In the genomic region with DNA sequence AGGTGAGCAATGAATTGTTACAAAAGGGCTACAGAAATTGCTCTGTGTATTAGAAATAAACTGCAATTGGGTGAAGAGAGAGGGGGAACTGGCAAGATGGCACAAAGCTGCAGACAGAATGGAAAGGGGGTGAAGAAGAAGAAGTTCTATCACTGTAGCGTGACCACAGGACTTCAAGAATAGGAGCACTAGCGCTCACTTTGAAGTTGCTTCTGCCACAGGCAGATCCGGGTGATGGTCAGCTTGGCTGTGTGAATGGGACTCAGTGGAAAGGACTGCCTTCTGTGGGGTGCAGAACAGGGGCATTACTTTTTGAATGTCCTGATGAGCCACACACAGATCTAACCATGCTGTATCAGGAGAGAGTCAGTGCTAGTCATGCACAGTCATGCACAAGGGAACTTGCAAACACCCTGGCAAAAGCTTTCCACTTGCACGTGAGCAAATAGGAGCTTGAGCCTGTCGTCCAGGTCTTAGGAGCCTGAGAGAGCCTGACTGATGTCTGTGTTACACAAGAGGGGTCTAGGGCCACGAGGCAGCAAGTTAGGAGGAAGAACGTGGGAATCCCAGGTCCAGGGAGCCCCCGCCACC, we compare ENCODE assay signal across 2 cellular contexts.
TF ChIP-seq lines count a peak whose summit lies in the region.

No MANE protein-coding gene starts in this region.

TF ChIP-seq in K562, 482 proteins besides CTCF, POLR2A, EP300 and RAD21 (continues in another document):
- TF ChIP-seq NEUROD1 (IDR thresholded peaks at IDR 0.05; ENCODE audit: borderline replicate concordance, low read depth, low read length, partially characterized antibody), result no peak
- TF ChIP-seq ETV1 (tag; conservative IDR thresholded peaks at IDR 0.05; ENCODE audit: low read depth), result peak; percentile 10; the same call in 1 of the 2 replicates
- TF ChIP-seq ZNF436 (CRISPR knock-in tag; IDR thresholded peaks at IDR 0.05), result 0 out of 2 replicates have a peak, but pooled peaks have one; percentile 25
- TF ChIP-seq ZNF507 (tag; conservative IDR thresholded peaks at IDR 0.05), result no peak
- TF ChIP-seq ZNF551 (CRISPR knock-in tag; IDR thresholded peaks at IDR 0.05), result no peak
- no peak for TF ChIP-seq HMG20B (CRISPR knock-in tag; IDR thresholded peaks at IDR 0.05)
- TF ChIP-seq NFRKB (IDR thresholded peaks at IDR 0.05; ENCODE audit: low read depth), result no peak
- no peak for TF ChIP-seq ZNF586 (CRISPR knock-in tag; conservative IDR thresholded peaks at IDR 0.05)
- TF ChIP-seq KDM4B (IDR thresholded peaks at IDR 0.05; ENCODE audit: borderline replicate concordance in 2 of 2, low read depth in 1 of 2), result no peak
- TF ChIP-seq RNF2 (IDR thresholded peaks at IDR 0.05), result no peak
- peak; percentile 92 for TF ChIP-seq BHLHE40 (IDR thresholded peaks at IDR 0.05; ENCODE audit: low read length)
- 0 out of 2 replicates have a peak, but pooled peaks have one; percentile 1 for TF ChIP-seq ARID2 (IDR thresholded peaks at IDR 0.05)
- TF ChIP-seq, protein P1, sequence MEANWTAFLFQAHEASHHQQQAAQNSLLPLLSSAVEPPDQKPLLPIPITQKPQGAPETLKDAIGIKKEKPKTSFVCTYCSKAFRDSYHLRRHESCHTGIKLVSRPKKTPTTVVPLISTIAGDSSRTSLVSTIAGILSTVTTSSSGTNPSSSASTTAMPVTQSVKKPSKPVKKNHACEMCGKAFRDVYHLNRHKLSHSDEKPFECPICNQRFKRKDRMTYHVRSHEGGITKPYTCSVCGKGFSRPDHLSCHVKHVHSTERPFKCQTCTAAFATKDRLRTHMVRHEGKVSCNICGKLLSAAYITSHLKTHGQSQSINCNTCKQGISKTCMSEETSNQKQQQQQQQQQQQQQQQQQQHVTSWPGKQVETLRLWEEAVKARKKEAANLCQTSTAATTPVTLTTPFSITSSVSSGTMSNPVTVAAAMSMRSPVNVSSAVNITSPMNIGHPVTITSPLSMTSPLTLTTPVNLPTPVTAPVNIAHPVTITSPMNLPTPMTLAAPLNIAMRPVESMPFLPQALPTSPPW (CRISPR knock-in tag; IDR thresholded peaks at IDR 0.05), result no peak
- no peak for TF ChIP-seq ZNF143 (CRISPR knock-in tag; IDR thresholded peaks at IDR 0.05)
- TF ChIP-seq ZNF263 (CRISPR knock-in tag; IDR thresholded peaks at IDR 0.05; ENCODE audit: borderline replicate concordance), result no peak
- TF ChIP-seq CREB1 (IDR thresholded peaks at IDR 0.05), result no peak
- TF ChIP-seq CREB1 (CRISPR knock-in tag; IDR thresholded peaks at IDR 0.05), result peak; percentile 3; the same call in 1 of the 2 replicates
- TF ChIP-seq ZNF12 (CRISPR knock-in tag; IDR thresholded peaks at IDR 0.05), result 0 out of 2 replicates have a peak, but pooled peaks have one; percentile 32
- TF ChIP-seq, protein P2, sequence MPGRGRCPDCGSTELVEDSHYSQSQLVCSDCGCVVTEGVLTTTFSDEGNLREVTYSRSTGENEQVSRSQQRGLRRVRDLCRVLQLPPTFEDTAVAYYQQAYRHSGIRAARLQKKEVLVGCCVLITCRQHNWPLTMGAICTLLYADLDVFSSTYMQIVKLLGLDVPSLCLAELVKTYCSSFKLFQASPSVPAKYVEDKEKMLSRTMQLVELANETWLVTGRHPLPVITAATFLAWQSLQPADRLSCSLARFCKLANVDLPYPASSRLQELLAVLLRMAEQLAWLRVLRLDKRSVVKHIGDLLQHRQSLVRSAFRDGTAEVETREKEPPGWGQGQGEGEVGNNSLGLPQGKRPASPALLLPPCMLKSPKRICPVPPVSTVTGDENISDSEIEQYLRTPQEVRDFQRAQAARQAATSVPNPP (IDR thresholded peaks at IDR 0.05; ENCODE audit: borderline replicate concordance, insufficient read depth, insufficient read length), result no peak
- TF ChIP-seq TRIM24 (IDR thresholded peaks at IDR 0.05), result no peak
- TF ChIP-seq NFE2 (IDR thresholded peaks at IDR 0.05; ENCODE audit: low read depth), result peak; percentile 80
- TF ChIP-seq JUNB (CRISPR knock-in tag; conservative IDR thresholded peaks at IDR 0.05), result 0 out of 2 replicates have a peak, but pooled peaks have one; percentile 2
- TF ChIP-seq MAFK (IDR thresholded peaks at IDR 0.05; ENCODE audit: low read length), result peak; percentile 56
- TF ChIP-seq, protein P3, sequence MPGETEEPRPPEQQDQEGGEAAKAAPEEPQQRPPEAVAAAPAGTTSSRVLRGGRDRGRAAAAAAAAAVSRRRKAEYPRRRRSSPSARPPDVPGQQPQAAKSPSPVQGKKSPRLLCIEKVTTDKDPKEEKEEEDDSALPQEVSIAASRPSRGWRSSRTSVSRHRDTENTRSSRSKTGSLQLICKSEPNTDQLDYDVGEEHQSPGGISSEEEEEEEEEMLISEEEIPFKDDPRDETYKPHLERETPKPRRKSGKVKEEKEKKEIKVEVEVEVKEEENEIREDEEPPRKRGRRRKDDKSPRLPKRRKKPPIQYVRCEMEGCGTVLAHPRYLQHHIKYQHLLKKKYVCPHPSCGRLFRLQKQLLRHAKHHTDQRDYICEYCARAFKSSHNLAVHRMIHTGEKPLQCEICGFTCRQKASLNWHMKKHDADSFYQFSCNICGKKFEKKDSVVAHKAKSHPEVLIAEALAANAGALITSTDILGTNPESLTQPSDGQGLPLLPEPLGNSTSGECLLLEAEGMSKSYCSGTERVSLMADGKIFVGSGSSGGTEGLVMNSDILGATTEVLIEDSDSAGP (CRISPR knock-in tag; IDR thresholded peaks at IDR 0.05), result no peak
- TF ChIP-seq, protein P4, sequence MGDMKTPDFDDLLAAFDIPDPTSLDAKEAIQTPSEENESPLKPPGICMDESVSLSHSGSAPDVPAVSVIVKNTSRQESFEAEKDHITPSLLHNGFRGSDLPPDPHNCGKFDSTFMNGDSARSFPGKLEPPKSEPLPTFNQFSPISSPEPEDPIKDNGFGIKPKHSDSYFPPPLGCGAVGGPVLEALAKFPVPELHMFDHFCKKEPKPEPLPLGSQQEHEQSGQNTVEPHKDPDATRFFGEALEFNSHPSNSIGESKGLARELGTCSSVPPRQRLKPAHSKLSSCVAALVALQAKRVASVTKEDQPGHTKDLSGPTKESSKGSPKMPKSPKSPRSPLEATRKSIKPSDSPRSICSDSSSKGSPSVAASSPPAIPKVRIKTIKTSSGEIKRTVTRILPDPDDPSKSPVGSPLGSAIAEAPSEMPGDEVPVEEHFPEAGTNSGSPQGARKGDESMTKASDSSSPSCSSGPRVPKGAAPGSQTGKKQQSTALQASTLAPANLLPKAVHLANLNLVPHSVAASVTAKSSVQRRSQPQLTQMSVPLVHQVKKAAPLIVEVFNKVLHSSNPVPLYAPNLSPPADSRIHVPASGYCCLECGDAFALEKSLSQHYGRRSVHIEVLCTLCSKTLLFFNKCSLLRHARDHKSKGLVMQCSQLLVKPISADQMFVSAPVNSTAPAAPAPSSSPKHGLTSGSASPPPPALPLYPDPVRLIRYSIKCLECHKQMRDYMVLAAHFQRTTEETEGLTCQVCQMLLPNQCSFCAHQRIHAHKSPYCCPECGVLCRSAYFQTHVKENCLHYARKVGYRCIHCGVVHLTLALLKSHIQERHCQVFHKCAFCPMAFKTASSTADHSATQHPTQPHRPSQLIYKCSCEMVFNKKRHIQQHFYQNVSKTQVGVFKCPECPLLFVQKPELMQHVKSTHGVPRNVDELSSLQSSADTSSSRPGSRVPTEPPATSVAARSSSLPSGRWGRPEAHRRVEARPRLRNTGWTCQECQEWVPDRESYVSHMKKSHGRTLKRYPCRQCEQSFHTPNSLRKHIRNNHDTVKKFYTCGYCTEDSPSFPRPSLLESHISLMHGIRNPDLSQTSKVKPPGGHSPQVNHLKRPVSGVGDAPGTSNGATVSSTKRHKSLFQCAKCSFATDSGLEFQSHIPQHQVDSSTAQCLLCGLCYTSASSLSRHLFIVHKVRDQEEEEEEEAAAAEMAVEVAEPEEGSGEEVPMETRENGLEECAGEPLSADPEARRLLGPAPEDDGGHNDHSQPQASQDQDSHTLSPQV (IDR thresholded peaks at IDR 0.05), result 0 out of 2 replicates have a peak, but pooled peaks have one; percentile 31

TF ChIP-seq in neural cell, 6 proteins besides CTCF, POLR2A, EP300 and RAD21:
- TF ChIP-seq MXI1 (conservative IDR thresholded peaks at IDR 0.05; ENCODE audit: poor library complexity, severe bottlenecking) (no peak), SMC3 (conservative IDR thresholded peaks at IDR 0.05; ENCODE audit: poor library complexity) (no peak)
